Comparison of ENCODE assay signal across 9 cellular contexts in the genomic region with DNA sequence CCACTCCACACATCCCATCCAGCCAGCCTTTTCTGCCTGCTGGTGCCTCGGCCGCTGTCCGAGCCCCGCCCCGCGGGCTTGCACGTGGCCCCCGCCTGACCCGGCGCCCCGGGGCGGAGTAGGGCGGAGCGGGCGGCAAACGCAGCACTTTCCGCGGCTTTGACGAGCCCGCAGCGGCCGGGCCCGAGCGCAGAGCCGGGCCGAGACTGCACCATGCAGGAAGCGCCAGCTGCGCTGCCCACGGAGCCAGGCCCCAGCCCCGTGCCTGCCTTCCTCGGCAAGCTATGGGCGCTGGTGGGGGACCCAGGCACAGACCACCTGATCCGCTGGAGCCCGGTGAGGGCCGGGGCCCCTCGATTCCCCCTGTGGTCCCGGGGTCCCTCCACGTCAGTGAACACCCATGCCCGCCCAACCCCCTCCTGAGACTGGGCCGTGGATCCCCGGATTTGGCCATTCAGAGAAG. TPM values are rescaled to one million over a fixed set of nuclear protein-coding genes. Genes with fewer than 3 reads are reported as not detected.
A peak's percentile ranks its signal among the peaks of the same experiment; 100 is the strongest.
DNase-seq lines count a peak whose midpoint lies in the region; ATAC-seq and TF ChIP-seq lines count a peak whose summit lies in the region.
"Had no signal": no experiment of that assay in that cellular context is flagged by ENCODE, and none has a peak within 500 bp of the region (broad histone marks: within the 10 kb centered on the region; RNA-seq: fewer than 3 reads in every experiment).

A gene with protein sequence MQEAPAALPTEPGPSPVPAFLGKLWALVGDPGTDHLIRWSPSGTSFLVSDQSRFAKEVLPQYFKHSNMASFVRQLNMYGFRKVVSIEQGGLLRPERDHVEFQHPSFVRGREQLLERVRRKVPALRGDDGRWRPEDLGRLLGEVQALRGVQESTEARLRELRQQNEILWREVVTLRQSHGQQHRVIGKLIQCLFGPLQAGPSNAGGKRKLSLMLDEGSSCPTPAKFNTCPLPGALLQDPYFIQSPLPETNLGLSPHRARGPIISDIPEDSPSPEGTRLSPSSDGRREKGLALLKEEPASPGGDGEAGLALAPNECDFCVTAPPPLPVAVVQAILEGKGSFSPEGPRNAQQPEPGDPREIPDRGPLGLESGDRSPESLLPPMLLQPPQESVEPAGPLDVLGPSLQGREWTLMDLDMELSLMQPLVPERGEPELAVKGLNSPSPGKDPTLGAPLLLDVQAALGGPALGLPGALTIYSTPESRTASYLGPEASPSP (plus strand): TSS at position 147 of the 463 bp plus-strand sequence. CDS start 67 bp downstream, at position 214.

- peaks cover 0 to 64% of the 10 kb centered on the region in 2 donors for H3K4me1 ChIP-seq in right atrium auricular region

- H3K27me3 ChIP-seq in right atrium auricular region, result no peaks in the 10 kb centered on the region

- no peaks in the 10 kb centered on the region for H3K9me3 ChIP-seq in right atrium auricular region

- H3K9me3 Mint-ChIP-seq in activated naive CD4-positive, alpha-beta T cell treated with anti-CD3 and anti-CD28 coated beads, Interleukin-2, amount 10 ng/mL, durations not matched to agents 7 days and 5 days, result no peaks in the 10 kb centered on the region
- no peaks in the 10 kb centered on the region for H3K9me3 Mint-ChIP-seq in activated T-helper 17 cell treated with anti-CD3 and anti-CD28 coated beads, Interleukin-2, amount 50 U/mL, for 72 hours

- DNase-seq in activated naive CD4-positive, alpha-beta T cell treated with anti-CD3 and anti-CD28 coated beads, Interleukin-2, amount 10 ng/mL, durations not matched to agents 7 days and 5 days, result peak; percentile 56
- no peak for DNase-seq in activated naive CD4-positive, alpha-beta T cell (lab: John Stamatoyannopoulos, UW)
- DNase-seq in right atrium auricular region (ENCODE audit: low spot score), result no peak
- no peak for DNase-seq in renal cortical epithelial cell (ENCODE audit: low read depth)
- no peak for DNase-seq in SIG-M5 (lab: John Stamatoyannopoulos, UW)
- DNase-seq in SIG-M5 treated with dmso at 0.1 percent for 504 hours (lab: John Stamatoyannopoulos, UW; ENCODE audit: unreplicated experiment), result no peak
- no peak for DNase-seq in HPDE6-E6E7 (ENCODE audit: extremely low spot score)

- H3K4me1 Mint-ChIP-seq in activated naive CD4-positive, alpha-beta T cell treated with anti-CD3 and anti-CD28 coated beads, Interleukin-2, amount 10 ng/mL, durations not matched to agents 7 days and 5 days, result peaks cover 58% of the 10 kb centered on the region
- peaks cover 10% of the 10 kb centered on the region for H3K4me1 Mint-ChIP-seq in activated T-helper 17 cell treated with anti-CD3 and anti-CD28 coated beads, Interleukin-2, amount 50 U/mL, for 72 hours

- no peak for ATAC-seq in activated T-helper 17 cell treated with anti-CD3 and anti-CD28 coated beads, Interleukin-2, amount 50 U/mL, for 72 hours (replicated peaks)

- peak within 1 kb of the TSS; percentile 80 for H3K27ac Mint-ChIP-seq in activated naive CD4-positive, alpha-beta T cell treated with anti-CD3 and anti-CD28 coated beads, Interleukin-2, amount 10 ng/mL, durations not matched to agents 7 days and 5 days
- no peak within 1 kb of the TSS for H3K27ac Mint-ChIP-seq in activated T-helper 17 cell treated with anti-CD3 and anti-CD28 coated beads, Interleukin-2, amount 50 U/mL, for 72 hours

- H3K36me3 ChIP-seq in right atrium auricular region, result no peaks in the 10 kb centered on the region

- H3K36me3 Mint-ChIP-seq in activated naive CD4-positive, alpha-beta T cell treated with anti-CD3 and anti-CD28 coated beads, Interleukin-2, amount 10 ng/mL, durations not matched to agents 7 days and 5 days, result peaks cover 42% of the 10 kb centered on the region
- H3K36me3 Mint-ChIP-seq in activated T-helper 17 cell treated with anti-CD3 and anti-CD28 coated beads, Interleukin-2, amount 50 U/mL, for 72 hours (ENCODE audit: low read depth), result peaks cover 83% of the 10 kb centered on the region

- H3K27me3 Mint-ChIP-seq in activated naive CD4-positive, alpha-beta T cell treated with anti-CD3 and anti-CD28 coated beads, Interleukin-2, amount 10 ng/mL, durations not matched to agents 7 days and 5 days, result peaks cover 88% of the 10 kb centered on the region
- peaks cover 13% of the 10 kb centered on the region for H3K27me3 Mint-ChIP-seq in activated T-helper 17 cell treated with anti-CD3 and anti-CD28 coated beads, Interleukin-2, amount 50 U/mL, for 72 hours

- peak within 1 kb of the TSS; percentile 26 to 47 for H3K4me3 ChIP-seq in right atrium auricular region

- no peak for TF ChIP-seq CTCF in right atrium auricular region (IDR thresholded peaks at IDR 0.05)

- peak within 1 kb of the TSS; percentile 69 to 80 for H3K27ac ChIP-seq in right atrium auricular region
- H3K27ac ChIP-seq: epithelial cell of prostate had no signal

- CTCF ChIA-PET in activated naive CD4-positive, alpha-beta T cell treated with anti-CD3 and anti-CD28 coated beads, Interleukin-2, amount 10 ng/mL, durations not matched to agents 7 days and 5 days (lab: Charles Lee), result interaction anchor here (1.4 kb wide), 1 partner anchor 9 kb away, joined by 4 read pairs; no protein-coding TSS in a partner anchor

- peak within 1 kb of the TSS; percentile 94 for H3K4me3 Mint-ChIP-seq in activated naive CD4-positive, alpha-beta T cell treated with anti-CD3 and anti-CD28 coated beads, Interleukin-2, amount 10 ng/mL, durations not matched to agents 7 days and 5 days
- peak within 1 kb of the TSS; percentile 99 for H3K4me3 Mint-ChIP-seq in activated T-helper 17 cell treated with anti-CD3 and anti-CD28 coated beads, Interleukin-2, amount 50 U/mL, for 72 hours

RNA-seq across cellular contexts. Expression of the gene that starts here (rescaled TPM):
- total RNA-seq in activated T-helper 17 cell treated with anti-CD3 and anti-CD28 coated beads, Interleukin-2, amount 50 U/mL, for 72 hours, result 100 to 1,000 TPM in 1 of 2 donors, 10 to 100 TPM in 1; 71.3 to 325 TPM
- total RNA-seq in right atrium auricular region, result 100 to 1,000 TPM in 1 of 2 donors, 10 to 100 TPM in 1; 15.3 to 157 TPM
- 5.7 and 12.5 TPM in 2 replicates for total RNA-seq in renal cortical epithelial cell
